Comparison of ENCODE assay signal across 1 cellular context in genomic region chr9:136793063-136793946, GRCh38.
TF ChIP-seq lines count a peak whose summit lies in the region.

No MANE protein-coding gene starts in this region.

TF ChIP-seq in HepG2, 621 proteins besides CTCF, POLR2A, EP300 and RAD21 (continued from another document and continues in another):
- TF ChIP-seq PBX2 (CRISPR knock-in tag; IDR thresholded peaks at IDR 0.05) (peak; percentile 66; the same call in 1 of the 2 replicates), HOXD1 (CRISPR knock-in tag; IDR thresholded peaks at IDR 0.05) (no peak), SNAPC5 (CRISPR knock-in tag; IDR thresholded peaks at IDR 0.05; ENCODE audit: borderline replicate concordance) (no peak), ZFP36L2 (CRISPR knock-in tag; IDR thresholded peaks at IDR 0.05) (no peak), ZNF556 (CRISPR knock-in tag; IDR thresholded peaks at IDR 0.05; ENCODE audit: borderline replicate concordance) (no peak), ZNF382 (CRISPR knock-in tag; IDR thresholded peaks at IDR 0.05; ENCODE audit: borderline replicate concordance) (no peak), ZNF256 (CRISPR knock-in tag; conservative IDR thresholded peaks at IDR 0.05) (no peak), IKZF5 (CRISPR knock-in tag; IDR thresholded peaks at IDR 0.05) (no peak), SAP130 (CRISPR knock-in tag; IDR thresholded peaks at IDR 0.05; ENCODE audit: low read depth) (peak; percentile 43), RAD51 (IDR thresholded peaks at IDR 0.05; ENCODE audit: borderline replicate concordance) (no peak), SP4 (CRISPR knock-in tag; IDR thresholded peaks at IDR 0.05) (peak; percentile 69; the same call in 1 of the 2 replicates), ZNF318 (CRISPR knock-in tag; IDR thresholded peaks at IDR 0.05) (no peak), ZNF614 (CRISPR knock-in tag; IDR thresholded peaks at IDR 0.05; ENCODE audit: borderline replicate concordance) (peak; percentile 70; the same call in 1 of the 2 replicates), REL (CRISPR knock-in tag; conservative IDR thresholded peaks at IDR 0.05) (no peak), ZBTB20 (CRISPR knock-in tag; IDR thresholded peaks at IDR 0.05; ENCODE audit: borderline replicate concordance, low read depth) (no peak), MLXIP (CRISPR knock-in tag; IDR thresholded peaks at IDR 0.05; ENCODE audit: borderline replicate concordance) (no peak), ZFP37 (CRISPR knock-in tag; IDR thresholded peaks at IDR 0.05; ENCODE audit: borderline replicate concordance) (no peak), TFAP4 (IDR thresholded peaks at IDR 0.05; ENCODE audit: borderline replicate concordance, low read depth) (no peak), RCOR2 (CRISPR knock-in tag; IDR thresholded peaks at IDR 0.05) (no peak), SKI (IDR thresholded peaks at IDR 0.05; ENCODE audit: partially characterized antibody) (no peak), ZNF678 (CRISPR knock-in tag; IDR thresholded peaks at IDR 0.05) (no peak), DRAP1 (CRISPR knock-in tag; IDR thresholded peaks at IDR 0.05) (peak; percentile 30; the same call in 1 of the 2 replicates), BCL3 (CRISPR knock-in tag; IDR thresholded peaks at IDR 0.05) (no peak), XBP1 (CRISPR knock-in tag; IDR thresholded peaks at IDR 0.05) (no peak), KAT8 (CRISPR knock-in tag; IDR thresholded peaks at IDR 0.05) (no peak), GFI1 (CRISPR knock-in tag; IDR thresholded peaks at IDR 0.05; ENCODE audit: borderline replicate concordance) (no peak), BCL6 (CRISPR knock-in tag; IDR thresholded peaks at IDR 0.05) (no peak), ZBTB26 (CRISPR knock-in tag; IDR thresholded peaks at IDR 0.05; ENCODE audit: borderline replicate concordance) (no peak), SOX6 (IDR thresholded peaks at IDR 0.05) (no peak), SOX6 (CRISPR knock-in tag; IDR thresholded peaks at IDR 0.05) (no peak), LCORL (IDR thresholded peaks at IDR 0.05) (no peak), LCORL (CRISPR knock-in tag; IDR thresholded peaks at IDR 0.05) (peak; percentile 52; the same call in 1 of the 2 replicates), ZNF607 (CRISPR knock-in tag; IDR thresholded peaks at IDR 0.05; ENCODE audit: borderline replicate concordance) (peak; percentile 12; the same call in 1 of the 2 replicates), ETV5 (CRISPR knock-in tag; IDR thresholded peaks at IDR 0.05; ENCODE audit: borderline replicate concordance) (no peak), ZNF891 (CRISPR knock-in tag; IDR thresholded peaks at IDR 0.05) (0 out of 2 replicates have a peak, but pooled peaks have one; percentile 45), MTF1 (CRISPR knock-in tag; IDR thresholded peaks at IDR 0.05) (no peak), ARID5B (CRISPR knock-in tag; IDR thresholded peaks at IDR 0.05) (no peak), ZNF747 (CRISPR knock-in tag; IDR thresholded peaks at IDR 0.05; ENCODE audit: borderline replicate concordance) (peak; percentile 25; the same call in 1 of the 2 replicates), ZNF674 (CRISPR knock-in tag; IDR thresholded peaks at IDR 0.05; ENCODE audit: low read depth) (no peak), HNRNPK (IDR thresholded peaks at IDR 0.05; ENCODE audit: low read depth, low read length, poor library complexity, severe bottlenecking) (no peak), IKZF1 (IDR thresholded peaks at IDR 0.05) (no peak), BHLHE40 (IDR thresholded peaks at IDR 0.05; ENCODE audit: low read length) (no peak), ZNF33B (CRISPR knock-in tag; IDR thresholded peaks at IDR 0.05) (no peak)
